8 cellular contexts compared by ENCODE assay signal in the genomic region with DNA sequence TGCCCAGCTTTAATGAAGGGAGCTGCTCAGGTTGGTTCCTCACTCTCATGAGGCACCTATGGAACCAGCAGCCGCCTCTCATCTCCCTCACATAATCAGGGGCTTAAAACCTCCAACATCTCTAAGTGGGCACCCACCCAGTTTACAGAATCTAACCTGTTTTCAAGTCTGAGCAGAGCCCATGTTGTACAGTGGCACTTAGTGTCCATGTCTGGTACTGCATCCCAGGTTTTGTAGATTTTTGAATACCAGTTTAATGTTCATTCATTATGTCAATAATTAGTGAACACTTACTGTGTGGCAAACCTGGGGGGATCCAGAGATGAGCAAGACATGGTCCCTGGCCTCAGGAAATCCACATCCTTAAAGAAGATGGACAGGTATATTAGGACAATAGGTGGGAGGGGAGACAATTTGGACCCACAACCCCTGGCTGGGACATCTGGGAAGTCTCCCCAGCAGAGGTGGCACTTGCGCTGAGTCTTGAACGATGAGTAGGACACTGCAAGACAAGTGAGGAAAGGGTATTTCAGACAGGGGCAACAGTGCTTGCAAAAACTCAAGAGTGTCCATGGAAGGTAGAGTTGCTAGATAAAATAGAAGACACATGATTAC.
DNase-seq lines count a peak whose midpoint lies in the region; ATAC-seq and TF ChIP-seq lines count a peak whose summit lies in the region.

No MANE protein-coding gene starts in this region.

- H3K9me3 Mint-ChIP-seq in activated CD4-positive, alpha-beta T cell treated with anti-CD3 and anti-CD28 coated beads for 36 hours (ENCODE audit: low read depth): no peaks in the 10 kb centered on the region

- intact Hi-C loops in activated CD4-positive, alpha-beta T cell treated with anti-CD3 and anti-CD28 coated beads for 36 hours (cut with DNase I, micrococcal nuclease): loop anchor here (1.0 kb wide), 2 partner anchors 185 to 215 kb away; no protein-coding TSS in a partner anchor
- intact Hi-C loops in left lung (cut with DNase I): no loop called here

- no peaks in the 10 kb centered on the region for H3K36me3 ChIP-seq in left lung

- TF ChIP-seq CTCF in left lung (IDR thresholded peaks at IDR 0.05): peak; percentile 43 to 74

- H3K9me3 ChIP-seq in left lung: no peaks in the 10 kb centered on the region

- H3K4me1 Mint-ChIP-seq in activated CD4-positive, alpha-beta T cell treated with anti-CD3 and anti-CD28 coated beads for 36 hours: peaks cover 9% of the 10 kb centered on the region

- POLR2A ChIA-PET in activated CD4-positive, alpha-beta T cell treated with anti-CD3 and anti-CD28 coated beads for 36 hours (lab: Charles Lee): no interaction called here

- H3K27ac ChIP-seq in left lung: no peak overlapping the region

- H3K36me3 Mint-ChIP-seq in activated CD4-positive, alpha-beta T cell treated with anti-CD3 and anti-CD28 coated beads for 36 hours (ENCODE audit: low read depth): no peaks in the 10 kb centered on the region

- H3K4me3 ChIP-seq in left lung: no peak overlapping the region

- H3K27ac Mint-ChIP-seq in activated CD4-positive, alpha-beta T cell treated with anti-CD3 and anti-CD28 coated beads for 36 hours: no peak overlapping the region

- H3K27me3 Mint-ChIP-seq in activated CD4-positive, alpha-beta T cell treated with anti-CD3 and anti-CD28 coated beads for 36 hours: peaks cover 2% of the 10 kb centered on the region

- no peak for ATAC-seq in activated CD4-positive, alpha-beta T cell treated with anti-CD3 and anti-CD28 coated beads for 36 hours
- ATAC-seq in left lung (peak; percentile 74), HG02763 (IDR thresholded peaks at IDR 0.05; ENCODE audit: unreplicated experiment) (no peak), HG03520 (IDR thresholded peaks at IDR 0.05; ENCODE audit: unreplicated experiment) (no peak)

- H3K4me1 ChIP-seq in left lung: no peaks in the 10 kb centered on the region

- DNase-seq in activated CD4-positive, alpha-beta T cell treated with anti-CD3 and anti-CD28 coated beads for 36 hours: peak; percentile 26
- no peak for DNase-seq in activated CD4-positive, alpha-beta T cell treated with anti-CD3 and anti-CD28 coated beads for 4 hours
- DNase-seq in NCI-H1092 treated with DMSO at 0.1 percent for 48 hours (lab: John Stamatoyannopoulos, UW) (peak; percentile 49), T47D (ENCODE audit: low read depth in 1 of 2, low spot score in 1 of 2) (peak; percentile 33 to 52), left lung (no peak)
- DNase-seq in activated CD8-positive, alpha-beta memory T cell treated with anti-CD3 and anti-CD28 coated beads for 24 hours: no peak

- in situ Hi-C loops in T47D (cut with HindIII; ENCODE audit: low pct_unique_long_range_greater_than_20kb, low sequenced_read_pairs): no loop called here

- H3K4me3 Mint-ChIP-seq in activated CD4-positive, alpha-beta T cell treated with anti-CD3 and anti-CD28 coated beads for 36 hours: no peak overlapping the region

- H3K27me3 ChIP-seq in left lung: peaks cover 0 to 8% of the 10 kb centered on the region in 2 donors

- CTCF ChIA-PET in activated CD4-positive, alpha-beta T cell treated with anti-CD3 and anti-CD28 coated beads for 36 hours (lab: Charles Lee): interaction anchor here (1.1 to 2.0 kb wide), 3 partner anchors 170 to 192 kb away, joined by 3 to 16 read pairs (median 4); no protein-coding TSS in a partner anchor

Comparison
In these comparisons a context has a peak if more than half of its experiments do, and no peak if none do; other contexts are left out.
1. DNase-seq: peak in activated CD4-positive, alpha-beta T cell treated with anti-CD3 and anti-CD28 coated beads for 36 hours (single experiment), NCI-H1092 treated with DMSO at 0.1 percent for 48 hours (single experiment) and T47D (2 of 2); none in activated CD4-positive, alpha-beta T cell treated with anti-CD3 and anti-CD28 coated beads for 4 hours (0 of 2), left lung (0 of 2) and activated CD8-positive, alpha-beta memory T cell treated with anti-CD3 and anti-CD28 coated beads for 24 hours (single experiment).
2. intact Hi-C loops: an anchor here in activated CD4-positive, alpha-beta T cell treated with anti-CD3 and anti-CD28 coated beads for 36 hours (1.0 kb wide); none called in left lung.